Comparison of ENCODE assay signal across 11 cellular contexts in the genomic region with DNA sequence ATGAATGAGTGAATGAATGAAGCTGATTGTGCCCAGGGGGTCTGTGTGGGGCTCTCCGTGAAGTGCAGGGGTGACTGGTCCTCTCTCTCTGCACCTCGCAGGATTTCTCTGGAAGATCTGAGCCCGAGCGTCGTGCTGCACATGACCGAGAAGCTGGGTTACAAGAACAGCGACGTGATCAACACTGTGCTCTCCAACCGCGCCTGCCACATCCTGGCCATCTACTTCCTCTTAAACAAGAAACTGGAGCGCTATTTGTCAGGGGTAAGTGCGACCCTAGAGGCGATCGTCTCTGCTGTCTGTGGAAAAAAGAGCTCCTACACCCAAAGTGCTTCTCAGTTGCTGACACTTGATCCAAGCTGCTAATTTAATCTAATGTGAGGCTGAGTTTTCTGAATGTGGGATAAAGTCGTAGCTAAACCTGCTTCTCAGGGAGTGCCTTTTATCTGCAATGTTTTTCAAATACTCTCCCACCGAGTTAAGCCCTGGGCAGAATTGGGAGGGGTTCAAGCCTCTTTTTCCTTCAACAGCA.
DNase-seq lines count a peak whose midpoint lies in the region; ATAC-seq and TF ChIP-seq lines count a peak whose summit lies in the region.
"Had no signal": no experiment of that assay in that cellular context is flagged by ENCODE, and none has a peak within 500 bp of the region (broad histone marks: within the 10 kb centered on the region; RNA-seq: fewer than 3 reads in every experiment).

No MANE protein-coding gene starts in this region.

- no peaks in the 10 kb centered on the region for H3K27me3 ChIP-seq in CD8-positive, alpha-beta memory T cell (ENCODE audit: insufficient read depth, low read length, poor library complexity, severe bottlenecking)
- no peaks in the 10 kb centered on the region for H3K27me3 ChIP-seq in right cardiac atrium (ENCODE audit: control insufficient read depth, insufficient read depth)
- no peaks in the 10 kb centered on the region for H3K27me3 ChIP-seq in MM.1S (replicated peaks; ENCODE audit: insufficient read depth, low read length)

- POLR2A ChIA-PET in CD8-positive, alpha-beta memory T cell (lab: Charles Lee) = no interaction called here
- POLR2A ChIA-PET in naive thymus-derived CD8-positive, alpha-beta T cell (lab: Charles Lee) = interaction anchor here (0.7 to 2.2 kb wide), 15 partner anchors 10 to 1973 kb away, joined by 3 to 14 read pairs (median 4); partner anchors contain the start of gene HUNK

- TF ChIP-seq CTCF in NB4 (IDR thresholded peaks at IDR 0.05; ENCODE audit: low read depth, low read length) (no peak), MM.1S (IDR thresholded peaks at IDR 0.05; ENCODE audit: low read length) (no peak)

- peaks cover 0 to 16% (median 6%) of the 10 kb centered on the region in 5 donors for H3K9me3 Mint-ChIP-seq in CD8-positive, alpha-beta memory T cell
- peaks cover 6% of the 10 kb centered on the region for H3K9me3 Mint-ChIP-seq in activated CD8-positive, alpha-beta memory T cell treated with anti-CD3 and anti-CD28 coated beads, Interleukin-2, amount 10 ng/mL, durations not matched to agents 7 days and 5 days (ENCODE audit: low read depth)
- H3K9me3 Mint-ChIP-seq in naive thymus-derived CD8-positive, alpha-beta T cell = peaks cover 0 to 27% (median 14%) of the 10 kb centered on the region in 9 donors

- no peaks in the 10 kb centered on the region for H3F3A ChIP-seq in MM.1S (ENCODE audit: insufficient read depth, low read length)

- H3K4me3 Mint-ChIP-seq in CD8-positive, alpha-beta memory T cell = peak overlapping the region in 5 of 7 donors; percentile 23 to 58 (median 49)
- H3K4me3 Mint-ChIP-seq in activated CD8-positive, alpha-beta memory T cell treated with anti-CD3 and anti-CD28 coated beads, Interleukin-2, amount 10 ng/mL, durations not matched to agents 7 days and 5 days = no peak overlapping the region
- H3K4me3 Mint-ChIP-seq in naive thymus-derived CD8-positive, alpha-beta T cell = peak overlapping the region; percentile 50 to 76 (median 66)

- H3K9me2 ChIP-seq in MM.1S (replicated peaks; ENCODE audit: insufficient read depth, low read length) = no peaks in the 10 kb centered on the region

- TF ChIP-seq POLR2A in NB4 (IDR thresholded peaks at IDR 0.05; ENCODE audit: extremely low read depth, insufficient read length) = no peak

- no peak overlapping the region for H3K4me2 ChIP-seq in MM.1S (ENCODE audit: low read depth, low read length)

- H3K36me3 ChIP-seq in CD8-positive, alpha-beta memory T cell (ENCODE audit: insufficient read depth, low read length) = no peaks in the 10 kb centered on the region
- no peaks in the 10 kb centered on the region for H3K36me3 ChIP-seq in MM.1S (replicated peaks; ENCODE audit: insufficient read depth, low read length)
- H3K36me3 ChIP-seq: spleen had no signal

- H3K27ac ChIP-seq in CD8-positive, alpha-beta memory T cell (ENCODE audit: low read depth, low read length) = no peak overlapping the region
- no peak overlapping the region for H3K27ac ChIP-seq in right cardiac atrium (ENCODE audit: low read length)
- H3K27ac ChIP-seq in MM.1S (ENCODE audit: low read length) = no peak overlapping the region
- H3K27ac ChIP-seq: spleen had no signal

- intact Hi-C loops in right cardiac atrium (cut with DNase I) = no loop called here

- peaks cover 9 to 17% (median 16%) of the 10 kb centered on the region in 3 donors for H3K4me1 Mint-ChIP-seq in CD8-positive, alpha-beta memory T cell
- peaks cover 17% of the 10 kb centered on the region for H3K4me1 Mint-ChIP-seq in activated CD8-positive, alpha-beta memory T cell treated with anti-CD3 and anti-CD28 coated beads, Interleukin-2, amount 10 ng/mL, durations not matched to agents 7 days and 5 days
- peaks cover 20 to 43% (median 28%) of the 10 kb centered on the region in 4 donors for H3K4me1 Mint-ChIP-seq in naive thymus-derived CD8-positive, alpha-beta T cell

- peak overlapping the region in 5 of 8 donors; percentile 21 to 81 (median 35) for H3K27ac Mint-ChIP-seq in CD8-positive, alpha-beta memory T cell
- H3K27ac Mint-ChIP-seq in activated CD8-positive, alpha-beta memory T cell treated with anti-CD3 and anti-CD28 coated beads, Interleukin-2, amount 10 ng/mL, durations not matched to agents 7 days and 5 days = peak overlapping the region; percentile 45
- peak overlapping the region; percentile 52 to 90 (median 86) for H3K27ac Mint-ChIP-seq in naive thymus-derived CD8-positive, alpha-beta T cell

- CTCF ChIA-PET in CD8-positive, alpha-beta memory T cell (lab: Charles Lee) = no interaction called here
- CTCF ChIA-PET in activated CD8-positive, alpha-beta memory T cell treated with anti-CD3 and anti-CD28 coated beads, Interleukin-2, amount 10 ng/mL, durations not matched to agents 7 days and 5 days (lab: Charles Lee) = no interaction called here

- no peak overlapping the region for H3K4me3 ChIP-seq in CD8-positive, alpha-beta memory T cell (ENCODE audit: low read length)
- H3K4me3 ChIP-seq in NB4 (ENCODE audit: low read depth, low read length) (no peak overlapping the region), right cardiac atrium (ENCODE audit: low read length) (no peak overlapping the region), MM.1S (ENCODE audit: low read length) (no peak overlapping the region)
- H3K4me3 ChIP-seq: mucosa of descending colon, spleen had no signal

- no peak overlapping the region for H3K9ac ChIP-seq in MM.1S (ENCODE audit: low read length)

- 71% methylated on average over 16 of the region's 16 CpGs for WGBS in right cardiac atrium

- ATAC-seq in activated CD8-positive, alpha-beta memory T cell treated with anti-CD3 and anti-CD28 coated beads, Interleukin-2, amount 10 ng/mL, durations not matched to agents 7 days and 5 days = peak; percentile 88
- ATAC-seq in naive thymus-derived CD8-positive, alpha-beta T cell = peak; percentile 99
- no peak for ATAC-seq in right cardiac atrium
- ATAC-seq: mucosa of descending colon had no signal

- DNase-seq in CD8-positive, alpha-beta memory T cell = peak in 3 of 5 donors; percentile 7 to 67 (median 54)
- DNase-seq in NB4 (ENCODE audit: low read depth) (peak; percentile 87), retina (no peak), COLO829 (ENCODE audit: low spot score) (no peak), right cardiac atrium (no peak), MM.1S (no peak)
- peak; percentile 84 for DNase-seq in activated CD8-positive, alpha-beta memory T cell treated with anti-CD3 and anti-CD28 coated beads, Interleukin-2, amount 10 ng/mL, durations not matched to agents 7 days and 5 days
- peak; percentile 28 to 85 (median 56) for DNase-seq in naive thymus-derived CD8-positive, alpha-beta T cell
- DNase-seq: NCI-H82, spleen had no signal

- H3K4me1 ChIP-seq in CD8-positive, alpha-beta memory T cell (ENCODE audit: insufficient read depth, low read length) = no peaks in the 10 kb centered on the region
- no peaks in the 10 kb centered on the region for H3K4me1 ChIP-seq in right cardiac atrium (ENCODE audit: control insufficient read depth, insufficient read depth, low read length)
- H3K4me1 ChIP-seq in MM.1S (ENCODE audit: low read length) = no peaks in the 10 kb centered on the region
- H3K4me1 ChIP-seq: spleen had no signal

- H3K27me3 Mint-ChIP-seq in CD8-positive, alpha-beta memory T cell = peaks cover 0 to 4% of the 10 kb centered on the region in 2 donors
- H3K27me3 Mint-ChIP-seq in activated CD8-positive, alpha-beta memory T cell treated with anti-CD3 and anti-CD28 coated beads, Interleukin-2, amount 10 ng/mL, durations not matched to agents 7 days and 5 days = peaks cover 19% of the 10 kb centered on the region
- H3K27me3 Mint-ChIP-seq in naive thymus-derived CD8-positive, alpha-beta T cell = no peaks in the 10 kb centered on the region

- H3K79me2 ChIP-seq in MM.1S (ENCODE audit: low read length) = no peaks in the 10 kb centered on the region

- H3K36me3 Mint-ChIP-seq in CD8-positive, alpha-beta memory T cell = no peaks in the 10 kb centered on the region
- H3K36me3 Mint-ChIP-seq in activated CD8-positive, alpha-beta memory T cell treated with anti-CD3 and anti-CD28 coated beads, Interleukin-2, amount 10 ng/mL, durations not matched to agents 7 days and 5 days = peaks cover 6% of the 10 kb centered on the region
- peaks cover 0 to 7% (median 1%) of the 10 kb centered on the region in 3 donors for H3K36me3 Mint-ChIP-seq in naive thymus-derived CD8-positive, alpha-beta T cell

- no peaks in the 10 kb centered on the region for H3K9me3 ChIP-seq in CD8-positive, alpha-beta memory T cell (ENCODE audit: low read length)
- H3K9me3 ChIP-seq in right cardiac atrium (ENCODE audit: control insufficient read depth, low read length) (no peaks in the 10 kb centered on the region), MM.1S (replicated peaks; ENCODE audit: insufficient read depth, low read length) (no peaks in the 10 kb centered on the region)
- H3K9me3 ChIP-seq: mucosa of descending colon had no signal

- H2AFZ ChIP-seq in MM.1S (ENCODE audit: low read length) = no peak overlapping the region

- no peaks in the 10 kb centered on the region for H4K20me1 ChIP-seq in MM.1S (ENCODE audit: insufficient read depth, low read length)

Comparison
In these comparisons a context has a peak if more than half of its experiments do, and no peak if none do; other contexts are left out.
1. DNase-seq: peak in CD8-positive, alpha-beta memory T cell (3 of 5), NB4 (single experiment), activated CD8-positive, alpha-beta memory T cell treated with anti-CD3 and anti-CD28 coated beads, Interleukin-2, amount 10 ng/mL, durations not matched to agents 7 days and 5 days (single experiment) and naive thymus-derived CD8-positive, alpha-beta T cell (10 of 10); none in retina (single experiment), COLO829 (single experiment), right cardiac atrium (0 of 3) and MM.1S (single experiment).
2. H3K27ac Mint-ChIP-seq: peak in every context shown above with its lines; median percentile 86 in naive thymus-derived CD8-positive, alpha-beta T cell; 45 in activated CD8-positive, alpha-beta memory T cell treated with anti-CD3 and anti-CD28 coated beads, Interleukin-2, amount 10 ng/mL, durations not matched to agents 7 days and 5 days; 35 in CD8-positive, alpha-beta memory T cell.
3. ATAC-seq: peak in activated CD8-positive, alpha-beta memory T cell treated with anti-CD3 and anti-CD28 coated beads, Interleukin-2, amount 10 ng/mL, durations not matched to agents 7 days and 5 days (single experiment) and naive thymus-derived CD8-positive, alpha-beta T cell (2 of 2); none in right cardiac atrium (0 of 2).